ENCODE assay signal across 1 cellular context in genomic region chr5:119031905-119032304, GRCh38.
TF ChIP-seq lines count a peak whose summit lies in the region.

No MANE protein-coding gene starts in this region.

TF ChIP-seq in GM23338, 12 proteins besides CTCF, POLR2A, EP300 and RAD21 (continued from another document):
- no peak for TF ChIP-seq ETS1 (IDR thresholded peaks at IDR 0.05)
